ENCODE assay signal across 8 cellular contexts in the genomic region with DNA sequence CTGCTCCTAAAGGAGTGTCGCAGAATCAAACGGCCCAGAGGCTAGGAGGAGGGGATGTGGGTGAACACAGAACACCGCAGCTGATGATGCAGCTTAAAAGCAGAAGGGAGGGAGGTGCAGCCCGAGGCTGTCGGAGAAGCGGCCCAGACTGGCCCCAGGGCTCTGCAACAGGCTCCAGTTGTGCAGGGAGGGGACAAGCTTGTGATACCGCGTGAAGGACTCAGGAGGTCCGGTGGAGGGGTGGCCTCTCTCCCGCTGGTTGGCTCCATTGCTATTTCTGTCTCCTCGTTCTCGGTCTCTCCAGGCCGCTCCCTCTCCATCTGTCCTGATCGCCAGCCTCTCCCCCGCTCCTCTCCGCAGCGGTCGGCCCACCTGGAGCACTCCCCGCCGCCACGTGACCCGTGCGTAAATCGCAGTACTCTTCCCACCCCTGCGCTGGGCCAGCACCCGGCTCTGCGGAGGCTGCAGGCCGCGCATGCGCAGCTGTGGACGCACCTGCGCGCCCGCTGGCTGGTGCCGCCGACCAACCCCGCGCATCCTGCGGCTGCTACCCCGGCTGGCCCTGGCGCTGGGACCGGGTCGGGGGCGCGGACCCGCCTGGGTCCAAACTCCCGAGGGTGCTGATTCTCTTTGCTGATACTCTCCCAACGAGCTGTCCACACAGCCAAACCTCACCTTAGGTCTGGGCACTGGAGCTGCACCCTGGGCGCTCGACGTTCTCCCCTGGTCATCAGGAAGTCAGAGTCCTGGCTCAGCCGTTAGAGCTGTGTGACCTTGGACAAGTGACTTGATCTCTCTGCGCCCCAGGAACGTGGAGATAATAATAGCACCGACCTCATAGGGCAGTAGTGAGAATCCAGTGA. TPM values are rescaled to one million over a fixed set of nuclear protein-coding genes. Genes with fewer than 3 reads are reported as not detected.
DNase-seq lines count a peak whose midpoint lies in the region; ATAC-seq, FAIRE-seq and TF ChIP-seq lines count a peak whose summit lies in the region.

No MANE protein-coding gene starts in this region.

- no peak for FAIRE-seq in bronchial epithelial cell (lab: Jason Lieb, UNC)

- DNase-seq in NCI-H2171 treated with DMSO at 0.1 percent for 48 hours (lab: John Stamatoyannopoulos, UW): peak; percentile 99
- DNase-seq in activated CD4-positive, CD25-positive, alpha-beta regulatory T cell treated with anti-CD3 and anti-CD28 coated beads, Interleukin-2, amount 50 U/mL, for 16 hours (ENCODE audit: low read depth, low spot score): peak; percentile 42
- DNase-seq in bronchial epithelial cell (ENCODE audit: low read depth): peak; percentile 57
- DNase-seq in islet precursor cell: peak; percentile 93
- peak; percentile 49 to 66 for DNase-seq in stimulated activated CD4-positive, alpha-beta T cell treated with anti-CD3 and anti-CD28 coated beads, Interleukin-12 subunit alpha, Interleukin-12 subunit beta, amount 100 ng/mL, for 24 hours (ENCODE audit: low read depth in 2 of 2)

- ATAC-seq in GM19035 (IDR thresholded peaks at IDR 0.05; ENCODE audit: unreplicated experiment): peak; percentile 35
- ATAC-seq in HG03565 (IDR thresholded peaks at IDR 0.05; ENCODE audit: unreplicated experiment): no peak
- ATAC-seq in GM21390 (IDR thresholded peaks at IDR 0.05; ENCODE audit: unreplicated experiment): no peak

- peak overlapping the region; percentile 38 for H3K4me3 ChIP-seq in bronchial epithelial cell (ENCODE audit: low read depth, low read length)

- H3K27me3 ChIP-seq in bronchial epithelial cell (ENCODE audit: control insufficient read depth, insufficient read depth, low read length): no peaks in the 10 kb centered on the region

- H3K36me3 ChIP-seq in bronchial epithelial cell (ENCODE audit: control insufficient read depth, insufficient read depth, low read length): no peaks in the 10 kb centered on the region

- TF ChIP-seq CTCF in bronchial epithelial cell (IDR thresholded peaks at IDR 0.05; ENCODE audit: insufficient read depth, low read length, severe bottlenecking): no peak

RNA-seq across cellular contexts. Expression of a gene that starts 3.7 kb away (rescaled TPM):
- total RNA-seq in bronchial epithelial cell: 7.9 and 17.1 TPM in 2 replicates

Comparison
In these comparisons a context has a peak if more than half of its experiments do, and no peak if none do; other contexts are left out.
1. DNase-seq: peak in every context shown above with its lines; median percentile 99 in NCI-H2171 treated with DMSO at 0.1 percent for 48 hours; 93 in islet precursor cell; 58 in stimulated activated CD4-positive, alpha-beta T cell treated with anti-CD3 and anti-CD28 coated beads, Interleukin-12 subunit alpha, Interleukin-12 subunit beta, amount 100 ng/mL, for 24 hours; 57 in bronchial epithelial cell; 42 in activated CD4-positive, CD25-positive, alpha-beta regulatory T cell treated with anti-CD3 and anti-CD28 coated beads, Interleukin-2, amount 50 U/mL, for 16 hours.